Comparison of ENCODE assay signal across 8 cellular contexts in genomic region chr14:21476526-21476924, GRCh38. TPM values are rescaled to one million over a fixed set of nuclear protein-coding genes. Genes with fewer than 3 reads are reported as not detected.
DNase-seq lines count a peak whose midpoint lies in the region; ATAC-seq, FAIRE-seq and TF ChIP-seq lines count a peak whose summit lies in the region.

No MANE protein-coding gene starts in this region.

- peak overlapping the region; percentile 91 for H3K27ac ChIP-seq in left ventricle myocardium inferior (replicated peaks)

- TF ChIP-seq POLR2A in H54 (IDR thresholded peaks at IDR 0.05; ENCODE audit: low read depth, low read length), result no peak; the same call in 1 of the 2 replicates

- H3K4me1 ChIP-seq in NT2/D1 (ENCODE audit: insufficient read depth, insufficient read length) (no peaks in the 10 kb centered on the region), left ventricle myocardium inferior (peaks cover 36% of the 10 kb centered on the region)

- H3K27me3 ChIP-seq in NT2/D1 (ENCODE audit: insufficient read depth, insufficient read length) (no peaks in the 10 kb centered on the region), left ventricle myocardium inferior (ENCODE audit: low read depth) (no peaks in the 10 kb centered on the region)

- H3K4me3 ChIP-seq in NT2/D1 (ENCODE audit: insufficient read length, low read depth) (peak overlapping the region; percentile 79), left ventricle myocardium inferior (peak overlapping the region; percentile 94)

- ATAC-seq in activated naive CD4-positive, alpha-beta T cell treated with anti-CD3 and anti-CD28 coated beads, Interleukin-2, amount 50 U/mL, for 72 hours, result peak; percentile 60 to 67
- no peak for ATAC-seq in GM21717 (IDR thresholded peaks at IDR 0.05; ENCODE audit: unreplicated experiment)

- peak overlapping the region; percentile 85 for H3K9ac ChIP-seq in NT2/D1 (ENCODE audit: insufficient read length, low read depth)

- no peak for FAIRE-seq in H54 (lab: Jason Lieb, UNC)

- H3K9me3 ChIP-seq in NT2/D1 (ENCODE audit: insufficient read depth, low read length) (no peaks in the 10 kb centered on the region), left ventricle myocardium inferior (replicated peaks) (no peaks in the 10 kb centered on the region)

- H3K36me3 ChIP-seq in NT2/D1 (ENCODE audit: insufficient read depth, insufficient read length, low read length) (peaks cover 19% of the 10 kb centered on the region), left ventricle myocardium inferior (peaks cover 31% of the 10 kb centered on the region)

- DNase-seq in GDM1 (lab: John Stamatoyannopoulos, UW), result peak; percentile 71
- DNase-seq in H54 (ENCODE audit: insufficient read length, low spot score), result peak; percentile 42
- peak; percentile 25 for DNase-seq in NT2/D1 (ENCODE audit: low read depth, low spot score)
- peak in 1 of 2 donors; percentile 71 for DNase-seq in activated naive CD4-positive, alpha-beta T cell treated with anti-CD3 and anti-CD28 coated beads, Interleukin-2, amount 50 U/mL, for 72 hours (ENCODE audit: low spot score in 2 of 2)
- DNase-seq in left ventricle myocardium inferior, result peak; percentile 88
- peak; percentile 59 for DNase-seq in renal cortical epithelial cell (ENCODE audit: low read depth)
- no peak for DNase-seq in GM10266 (ENCODE audit: extremely low spot score)

- peak overlapping the region; percentile 99 for H3K27ac Mint-ChIP-seq in activated naive CD4-positive, alpha-beta T cell treated with anti-CD3 and anti-CD28 coated beads, Interleukin-2, amount 50 U/mL, for 72 hours

- no peaks in the 10 kb centered on the region for H3K9me3 Mint-ChIP-seq in activated naive CD4-positive, alpha-beta T cell treated with anti-CD3 and anti-CD28 coated beads, Interleukin-2, amount 50 U/mL, for 72 hours

- intact Hi-C loops in left ventricle myocardium inferior (cut with micrococcal nuclease), result no loop called here

- H3K36me3 Mint-ChIP-seq in activated naive CD4-positive, alpha-beta T cell treated with anti-CD3 and anti-CD28 coated beads, Interleukin-2, amount 50 U/mL, for 72 hours, result peaks cover 10 to 12% of the 10 kb centered on the region in 2 donors

- TF ChIP-seq CTCF in left ventricle myocardium inferior (IDR thresholded peaks at IDR 0.05; ENCODE audit: borderline replicate concordance) (no peak), GM10266 (IDR thresholded peaks at IDR 0.05; ENCODE audit: control insufficient read depth, insufficient read depth, low read depth, missing control alignments) (no peak)

RNA-seq across cellular contexts. Expression of gene RAB2B, which starts 0.2 kb away (rescaled TPM):
- total RNA-seq in activated naive CD4-positive, alpha-beta T cell treated with anti-CD3 and anti-CD28 coated beads, Interleukin-2, amount 50 U/mL, for 72 hours, result 10 to 100 TPM; 30.2 to 48.8 TPM
- total RNA-seq in left ventricle myocardium inferior, result 15.5 TPM
- total RNA-seq in renal cortical epithelial cell, result 25.2 and 32.1 TPM in 2 replicates

RNA-seq across cellular contexts. Expression of gene TOX4, which starts 0.5 kb away (rescaled TPM):
- total RNA-seq in activated naive CD4-positive, alpha-beta T cell treated with anti-CD3 and anti-CD28 coated beads, Interleukin-2, amount 50 U/mL, for 72 hours, result 100 to 1,000 TPM in 1 of 2 donors, 10 to 100 TPM in 1; 80.8 to 104 TPM
- total RNA-seq in left ventricle myocardium inferior (84.8 TPM), renal cortical epithelial cell (25.4 and 59.0 TPM in 2 replicates)

RNA-seq across cellular contexts. Expression of gene CHD8, which starts 20.6 kb away (rescaled TPM):
- total RNA-seq in activated naive CD4-positive, alpha-beta T cell treated with anti-CD3 and anti-CD28 coated beads, Interleukin-2, amount 50 U/mL, for 72 hours, result 100 to 1,000 TPM; 125 to 126 TPM
- total RNA-seq in left ventricle myocardium inferior, result 27.9 TPM
- 42.4 and 92.8 TPM in 2 replicates for total RNA-seq in renal cortical epithelial cell

RNA-seq across cellular contexts. Expression of gene METTL3, which starts 34.6 kb away (rescaled TPM):
- 10 to 100 TPM; 60.6 to 74.9 TPM for total RNA-seq in activated naive CD4-positive, alpha-beta T cell treated with anti-CD3 and anti-CD28 coated beads, Interleukin-2, amount 50 U/mL, for 72 hours
- total RNA-seq in left ventricle myocardium inferior, result 26.6 TPM
- total RNA-seq in renal cortical epithelial cell, result 51.3 and 71.9 TPM in 2 replicates

RNA-seq across cellular contexts. Expression of gene SALL2, which starts 49.6 kb away (rescaled TPM):
- 1 to 10 TPM; 5.4 to 9.3 TPM for total RNA-seq in activated naive CD4-positive, alpha-beta T cell treated with anti-CD3 and anti-CD28 coated beads, Interleukin-2, amount 50 U/mL, for 72 hours
- 3.4 TPM for total RNA-seq in left ventricle myocardium inferior
- total RNA-seq in renal cortical epithelial cell, result 1.7 and 15.9 TPM in 2 replicates
